In the genomic region with DNA sequence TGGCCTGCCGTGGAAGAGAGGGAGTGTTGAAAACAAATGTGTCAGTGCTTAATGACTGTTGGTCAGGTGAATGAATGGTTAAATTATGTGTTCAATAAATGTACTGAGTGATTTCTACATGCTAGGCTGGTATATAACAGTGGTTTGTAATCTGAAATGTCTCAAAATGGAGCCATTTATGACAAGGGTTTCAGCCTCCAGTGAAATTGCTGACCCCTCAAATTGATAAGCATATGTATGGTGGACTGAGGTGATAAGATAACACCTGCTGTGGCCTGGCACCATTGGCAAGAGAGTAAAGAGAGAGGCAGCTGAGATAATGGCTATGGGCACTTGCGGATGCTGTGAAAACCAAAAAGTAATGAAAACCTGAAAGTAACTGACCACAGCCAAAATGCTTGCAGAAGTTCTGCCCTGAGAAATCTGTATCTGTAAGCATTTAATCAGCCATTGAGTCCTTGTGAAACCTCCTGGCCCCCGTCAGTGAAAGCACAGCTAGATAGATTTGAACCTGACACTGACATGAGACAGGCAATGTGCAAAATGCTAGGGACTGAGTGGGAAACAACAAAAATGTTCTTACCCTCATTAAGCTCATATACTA, we compare ENCODE assay signal across 2 cellular contexts.
TF ChIP-seq lines count a peak whose summit lies in the region.

No MANE protein-coding gene starts in this region.

TF ChIP-seq in GM23338, 12 proteins besides CTCF, POLR2A, EP300 and RAD21 (continued from another document and continues in another):
- TF ChIP-seq ZNF114 (CRISPR knock-in tag; IDR thresholded peaks at IDR 0.05): no peak
- TF ChIP-seq EZH2phosphoT487 (IDR thresholded peaks at IDR 0.05; ENCODE audit: unreplicated experiment): no peak
- no peak for TF ChIP-seq ZNF331 (CRISPR knock-in tag; IDR thresholded peaks at IDR 0.05; ENCODE audit: low read depth)
- no peak for TF ChIP-seq NANOG (IDR thresholded peaks at IDR 0.05; ENCODE audit: borderline replicate concordance)
- TF ChIP-seq STAT1 (IDR thresholded peaks at IDR 0.05; ENCODE audit: unreplicated experiment): no peak
- TF ChIP-seq, protein P1, sequence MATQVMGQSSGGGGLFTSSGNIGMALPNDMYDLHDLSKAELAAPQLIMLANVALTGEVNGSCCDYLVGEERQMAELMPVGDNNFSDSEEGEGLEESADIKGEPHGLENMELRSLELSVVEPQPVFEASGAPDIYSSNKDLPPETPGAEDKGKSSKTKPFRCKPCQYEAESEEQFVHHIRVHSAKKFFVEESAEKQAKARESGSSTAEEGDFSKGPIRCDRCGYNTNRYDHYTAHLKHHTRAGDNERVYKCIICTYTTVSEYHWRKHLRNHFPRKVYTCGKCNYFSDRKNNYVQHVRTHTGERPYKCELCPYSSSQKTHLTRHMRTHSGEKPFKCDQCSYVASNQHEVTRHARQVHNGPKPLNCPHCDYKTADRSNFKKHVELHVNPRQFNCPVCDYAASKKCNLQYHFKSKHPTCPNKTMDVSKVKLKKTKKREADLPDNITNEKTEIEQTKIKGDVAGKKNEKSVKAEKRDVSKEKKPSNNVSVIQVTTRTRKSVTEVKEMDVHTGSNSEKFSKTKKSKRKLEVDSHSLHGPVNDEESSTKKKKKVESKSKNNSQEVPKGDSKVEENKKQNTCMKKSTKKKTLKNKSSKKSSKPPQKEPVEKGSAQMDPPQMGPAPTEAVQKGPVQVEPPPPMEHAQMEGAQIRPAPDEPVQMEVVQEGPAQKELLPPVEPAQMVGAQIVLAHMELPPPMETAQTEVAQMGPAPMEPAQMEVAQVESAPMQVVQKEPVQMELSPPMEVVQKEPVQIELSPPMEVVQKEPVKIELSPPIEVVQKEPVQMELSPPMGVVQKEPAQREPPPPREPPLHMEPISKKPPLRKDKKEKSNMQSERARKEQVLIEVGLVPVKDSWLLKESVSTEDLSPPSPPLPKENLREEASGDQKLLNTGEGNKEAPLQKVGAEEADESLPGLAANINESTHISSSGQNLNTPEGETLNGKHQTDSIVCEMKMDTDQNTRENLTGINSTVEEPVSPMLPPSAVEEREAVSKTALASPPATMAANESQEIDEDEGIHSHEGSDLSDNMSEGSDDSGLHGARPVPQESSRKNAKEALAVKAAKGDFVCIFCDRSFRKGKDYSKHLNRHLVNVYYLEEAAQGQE (IDR thresholded peaks at IDR 0.05; ENCODE audit: unreplicated experiment): no peak
- TF ChIP-seq, protein P2, sequence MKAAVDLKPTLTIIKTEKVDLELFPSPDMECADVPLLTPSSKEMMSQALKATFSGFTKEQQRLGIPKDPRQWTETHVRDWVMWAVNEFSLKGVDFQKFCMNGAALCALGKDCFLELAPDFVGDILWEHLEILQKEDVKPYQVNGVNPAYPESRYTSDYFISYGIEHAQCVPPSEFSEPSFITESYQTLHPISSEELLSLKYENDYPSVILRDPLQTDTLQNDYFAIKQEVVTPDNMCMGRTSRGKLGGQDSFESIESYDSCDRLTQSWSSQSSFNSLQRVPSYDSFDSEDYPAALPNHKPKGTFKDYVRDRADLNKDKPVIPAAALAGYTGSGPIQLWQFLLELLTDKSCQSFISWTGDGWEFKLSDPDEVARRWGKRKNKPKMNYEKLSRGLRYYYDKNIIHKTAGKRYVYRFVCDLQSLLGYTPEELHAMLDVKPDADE (IDR thresholded peaks at IDR 0.05): no peak
- no peak for TF ChIP-seq POLR2AphosphoS5 (IDR thresholded peaks at IDR 0.05; ENCODE audit: low read depth)
- TF ChIP-seq CREB1 (CRISPR knock-in tag; IDR thresholded peaks at IDR 0.05; ENCODE audit: low read depth): no peak

TF ChIP-seq in IMR-90, 13 proteins besides CTCF, POLR2A, EP300 and RAD21:
- TF ChIP-seq RCOR1 (IDR thresholded peaks at IDR 0.05; ENCODE audit: insufficient replicate concordance, low read length) (no peak), SMC3 (IDR thresholded peaks at IDR 0.05; ENCODE audit: low read depth, low read length) (no peak), RFX5 (IDR thresholded peaks at IDR 0.05; ENCODE audit: low read depth, low read length) (no peak), BHLHE40 (IDR thresholded peaks at IDR 0.05; ENCODE audit: low read depth, low read length) (no peak), NFE2L2 (IDR thresholded peaks at IDR 0.05; ENCODE audit: low read depth, low read length) (no peak), MXI1 (IDR thresholded peaks at IDR 0.05; ENCODE audit: borderline replicate concordance, low read depth, low read length) (no peak), ELK1 (IDR thresholded peaks at IDR 0.05; ENCODE audit: borderline replicate concordance, low read depth, low read length) (no peak), CHD1 (IDR thresholded peaks at IDR 0.05; ENCODE audit: low read depth, low read length) (no peak), MAFK (IDR thresholded peaks at IDR 0.05; ENCODE audit: low read depth, low read length) (no peak)
